13 cellular contexts compared by ENCODE assay signal in the genomic region with DNA sequence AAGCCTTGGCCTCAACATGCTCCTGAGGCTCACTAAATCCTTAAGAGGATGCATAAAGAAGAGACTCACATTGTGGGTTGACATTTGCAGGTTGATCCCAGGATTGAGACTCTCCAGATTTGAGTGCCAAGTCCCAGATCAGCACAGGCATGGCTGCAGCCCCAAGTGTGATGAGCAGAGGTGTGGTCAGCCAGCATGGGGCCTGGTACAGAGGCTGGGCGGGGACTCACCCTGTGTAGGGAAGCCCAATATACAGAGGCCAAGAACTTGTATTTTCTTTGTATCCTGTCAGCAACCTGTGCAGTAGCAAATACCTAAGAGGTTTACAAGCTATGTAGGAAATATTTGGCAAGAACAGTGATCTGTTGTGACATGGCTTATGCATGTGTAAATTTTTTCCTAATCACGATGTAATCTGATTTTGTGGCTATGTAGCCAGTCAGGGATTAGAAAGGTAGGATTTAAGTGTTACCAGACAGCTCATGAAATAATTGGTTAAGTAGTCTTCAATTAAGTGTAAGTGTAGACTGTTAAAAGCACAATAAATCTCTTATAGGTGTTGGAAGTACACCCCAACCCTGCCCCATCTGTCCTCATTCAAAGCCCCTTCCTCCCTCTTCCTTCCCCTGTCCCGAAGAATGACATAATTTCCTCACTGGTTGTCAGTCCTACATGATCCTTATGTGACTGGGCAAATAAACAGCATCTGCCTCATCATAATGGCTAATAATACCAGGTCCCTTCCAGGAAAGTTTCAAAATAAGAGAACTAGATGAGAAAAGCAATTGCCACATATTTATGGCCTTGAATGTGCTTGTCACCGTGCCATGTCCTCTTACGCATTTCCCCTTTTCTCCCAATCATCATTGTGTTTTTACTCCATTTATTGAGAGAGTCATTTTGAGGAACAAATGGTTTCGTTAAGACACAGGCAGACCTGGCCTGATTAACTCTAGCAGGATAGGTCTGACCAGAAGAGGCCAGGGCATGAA.
A peak's percentile ranks its signal among the peaks of the same experiment; 100 is the strongest.
DNase-seq lines count a peak whose midpoint lies in the region; ATAC-seq, FAIRE-seq and TF ChIP-seq lines count a peak whose summit lies in the region.
"Had no signal": no experiment of that assay in that cellular context is flagged by ENCODE, and none has a peak within 500 bp of the region (broad histone marks: within the 10 kb centered on the region; RNA-seq: fewer than 3 reads in every experiment).

No MANE protein-coding gene starts in this region.

- H4K20me1 ChIP-seq in HepG2 (ENCODE audit: insufficient read depth, low read length): no peaks in the 10 kb centered on the region

- CTCF ChIA-PET in HepG2 (lab: Yijun Ruan, JAX; ENCODE audit: low intra/inter-chr PET ratio, low total read pairs) (no interaction called here), Caco-2 (lab: Charles Lee) (no interaction called here)

- POLR2A ChIA-PET in HepG2 (lab: Yijun Ruan, JAX): no interaction called here
- POLR2A ChIA-PET in Caco-2 (lab: Charles Lee): no interaction called here

- H3K4me3 ChIP-seq in liver (ENCODE audit: low read depth in 1 of 3, low read length in 3 of 3) (no peak overlapping the region), HepG2 (replicated peaks in 1 of 3; ENCODE audit: insufficient read depth in 1 of 3, low read depth in 2 of 3, low read length in 3 of 3) (no peak overlapping the region), colonic mucosa (no peak overlapping the region), lung (no peak overlapping the region), Caco-2 (ENCODE audit: low read depth, low read length) (no peak overlapping the region)
- H3K4me3 ChIP-seq: SJSA1, tibial artery had no signal

- in situ Hi-C loops in HepG2 (cut with HindIII; ENCODE audit: extremely low pct_ligation_motif_present, low pct_unique_long_range_greater_than_20kb): no loop called here
- in situ Hi-C loops in GM13976 (cut with MboI; ENCODE audit: low sequenced_read_pairs, unreplicated experiment): no loop called here

- 62% methylated on average over 6 of the region's 6 CpGs for WGBS in liver
- WGBS in HepG2 (ENCODE audit: low lambda C conversion rate): 8% methylated on average over 6 of the region's 6 CpGs
- WGBS in lung, 2 donors: 27 to 46% methylated on average over 6 of the region's 6 CpGs

- intact Hi-C loops in HepG2 (cut with micrococcal nuclease; ENCODE audit: unreplicated experiment) (no loop called here), colonic mucosa (cut with DNase I) (no loop called here), Caco-2 (cut with micrococcal nuclease; ENCODE audit: unreplicated experiment) (no loop called here)

- DNase-seq in HepG2 (ENCODE audit: low spot score) (no peak), colonic mucosa (peak; percentile 24), lung (ENCODE audit: low spot score) (peak; percentile 37), GM13976 (ENCODE audit: low spot score) (no peak), HUDEP-2 (lab: John Stamatoyannopoulos, UW; ENCODE audit: unreplicated experiment in 76 of 76) (no peak), Caco-2 (no peak), DMS153 (lab: John Stamatoyannopoulos, UW) (no peak)
- DNase-seq: activated CD4-positive, CD25-positive, alpha-beta regulatory T cell treated with anti-CD3 and anti-CD28 coated beads, Interleukin-2, amount 50 U/mL, for 72 hours; endodermal cell had no signal

- no TSS peak for BruUV-seq in HepG2 (replicated peaks; lab: Mats Ljungman, UMichigan)
- no TSS peak for BruUV-seq in Caco-2 (replicated peaks; lab: Mats Ljungman, UMichigan)

- TF ChIP-seq CTCF in liver (IDR thresholded peaks at IDR 0.05; ENCODE audit: low read depth, low read length, missing input control) (no peak), HepG2 (CRISPR knock-in tag; IDR thresholded peaks at IDR 0.05) (no peak), colonic mucosa (IDR thresholded peaks at IDR 0.05) (no peak), lung (IDR thresholded peaks at IDR 0.05; ENCODE audit: control extremely low read depth, extremely low read depth) (no peak), GM13976 (IDR thresholded peaks at IDR 0.05; ENCODE audit: borderline replicate concordance, control extremely low read depth, extremely low read depth, insufficient read depth, missing control alignments) (no peak), Caco-2 (IDR thresholded peaks at IDR 0.05; ENCODE audit: insufficient read depth in 1 of 2, low read depth in 1 of 2, low read length in 1 of 2, severe bottlenecking in 1 of 2, unreplicated experiment in 1 of 2) (no peak)

- no peak overlapping the region for H3K4me3 Mint-ChIP-seq in Caco-2 (ENCODE audit: unreplicated experiment)
- H3K4me3 Mint-ChIP-seq: endodermal cell had no signal

- no peak overlapping the region for H3K9ac ChIP-seq in liver (ENCODE audit: low read depth in 1 of 2, low read length in 2 of 2)
- no peak overlapping the region for H3K9ac ChIP-seq in HepG2 (ENCODE audit: insufficient read depth, low read depth, low read length)
- no peak overlapping the region for H3K9ac ChIP-seq in colonic mucosa (ENCODE audit: low read depth in 2 of 2, low read length in 2 of 2)

- peak in 1 of 2 donors; percentile 30 for TF ChIP-seq RAD21 in liver (IDR thresholded peaks at IDR 0.05)
- no peak for TF ChIP-seq RAD21 in HepG2 (CRISPR knock-in tag; IDR thresholded peaks at IDR 0.05)

- H3K4me2 ChIP-seq in HepG2 (ENCODE audit: low read depth, low read length): no peak overlapping the region

- FAIRE-seq in HepG2 (lab: Jason Lieb, UNC): no peak
- FAIRE-seq: A204.1 had no signal

- no peaks in the 10 kb centered on the region for H3K79me2 ChIP-seq in HepG2 (ENCODE audit: insufficient read depth, low read length)

- H3K4me1 Mint-ChIP-seq in Caco-2 (ENCODE audit: low read depth, unreplicated experiment): no peaks in the 10 kb centered on the region
- H3K4me1 Mint-ChIP-seq: endodermal cell had no signal

- H3K27ac ChIP-seq in liver (ENCODE audit: low read depth in 1 of 2, low read length in 2 of 2): no peak overlapping the region
- H3K27ac ChIP-seq in HepG2 (ENCODE audit: extremely low read length, insufficient read depth, low read length): no peak overlapping the region
- no peak overlapping the region for H3K27ac ChIP-seq in colonic mucosa
- no peak overlapping the region for H3K27ac ChIP-seq in lung (ENCODE audit: low read depth in 1 of 2, low read length in 1 of 2)
- H3K27ac ChIP-seq: SJSA1, tibial artery had no signal

- TF ChIP-seq EP300 in HepG2 (IDR thresholded peaks at IDR 0.05; ENCODE audit: low read depth in 2 of 2, low read length in 2 of 2) (no peak), HepG2 (CRISPR knock-in tag; IDR thresholded peaks at IDR 0.05; ENCODE audit: borderline replicate concordance) (no peak)

- no peaks in the 10 kb centered on the region for H3K36me3 ChIP-seq in liver (ENCODE audit: control insufficient read depth in 4 of 4, insufficient read depth in 3 of 4, low read depth in 1 of 4, low read length in 3 of 4)
- no peaks in the 10 kb centered on the region for H3K36me3 ChIP-seq in HepG2 (replicated peaks in 1 of 2; ENCODE audit: control insufficient read depth in 1 of 2, insufficient read depth in 2 of 2, low read length in 2 of 2)
- H3K36me3 ChIP-seq in colonic mucosa: no peaks in the 10 kb centered on the region
- no peaks in the 10 kb centered on the region for H3K36me3 ChIP-seq in lung (ENCODE audit: control insufficient read depth in 2 of 2, insufficient read depth in 2 of 2, low read length in 2 of 2)
- H3K36me3 ChIP-seq in Caco-2 (ENCODE audit: control insufficient read depth, insufficient read depth, low read length): no peaks in the 10 kb centered on the region
- H3K36me3 ChIP-seq: SJSA1, tibial artery had no signal

- ATAC-seq in HepG2 (no peak), lung (ENCODE audit: insufficient read depth, low FRiP score) (peak; percentile 66)

- H3K36me3 Mint-ChIP-seq in Caco-2 (ENCODE audit: insufficient read depth, unreplicated experiment): no peaks in the 10 kb centered on the region

- H2AFZ ChIP-seq in HepG2 (ENCODE audit: low read length): no peak overlapping the region

- TF ChIP-seq POLR2A in HepG2 (IDR thresholded peaks at IDR 0.05; ENCODE audit: insufficient read depth in 1 of 2, low read depth in 2 of 2, low read length in 2 of 2): no peak

- no peaks in the 10 kb centered on the region for H3K9me3 Mint-ChIP-seq in Caco-2 (ENCODE audit: unreplicated experiment)

- no peaks in the 10 kb centered on the region for H3K9me3 ChIP-seq in liver (ENCODE audit: control insufficient read depth in 4 of 4, low read length in 3 of 4)
- no peaks in the 10 kb centered on the region for H3K9me3 ChIP-seq in HepG2 (ENCODE audit: low read length)
- no peaks in the 10 kb centered on the region for H3K9me3 ChIP-seq in colonic mucosa
- peaks cover 3% of the 10 kb centered on the region in 2 donors for H3K9me3 ChIP-seq in lung (ENCODE audit: control insufficient read depth in 2 of 2, insufficient read depth in 1 of 2, low read length in 1 of 2)
- no peaks in the 10 kb centered on the region for H3K9me3 ChIP-seq in Caco-2
- H3K9me3 ChIP-seq: SJSA1, tibial artery had no signal

- H3K27me3 Mint-ChIP-seq in Caco-2 (ENCODE audit: insufficient read depth, unreplicated experiment): no peaks in the 10 kb centered on the region

- no peaks in the 10 kb centered on the region for H3K4me1 ChIP-seq in liver (ENCODE audit: control insufficient read depth in 4 of 4, insufficient read depth in 4 of 4, low read length in 3 of 4)
- no peaks in the 10 kb centered on the region for H3K4me1 ChIP-seq in HepG2 (ENCODE audit: insufficient read depth, low read length)
- H3K4me1 ChIP-seq in colonic mucosa: no peaks in the 10 kb centered on the region
- no peaks in the 10 kb centered on the region for H3K4me1 ChIP-seq in lung (ENCODE audit: control insufficient read depth in 2 of 2, insufficient read depth in 2 of 2, low read length in 2 of 2)
- no peaks in the 10 kb centered on the region for H3K4me1 ChIP-seq in Caco-2
- H3K4me1 ChIP-seq: SJSA1, tibial artery had no signal

- H3K27ac Mint-ChIP-seq in Caco-2 (ENCODE audit: unreplicated experiment): no peak overlapping the region
- H3K27ac Mint-ChIP-seq: endodermal cell had no signal

- H3K27me3 ChIP-seq in liver (ENCODE audit: control insufficient read depth in 4 of 4, insufficient read depth in 4 of 4, low read length in 3 of 4) (no peaks in the 10 kb centered on the region), HepG2 (ENCODE audit: control insufficient read depth in 1 of 2, insufficient read depth in 2 of 2, low read length in 2 of 2) (no peaks in the 10 kb centered on the region), colonic mucosa (no peaks in the 10 kb centered on the region), lung (ENCODE audit: control insufficient read depth, insufficient read depth) (no peaks in the 10 kb centered on the region), Caco-2 (replicated peaks; ENCODE audit: control insufficient read depth, insufficient read depth, low read length) (no peaks in the 10 kb centered on the region; the same call in 1 of the 2 replicates)
- H3K27me3 ChIP-seq: SJSA1, tibial artery had no signal

TF ChIP-seq in liver, 16 proteins besides CTCF, POLR2A, EP300 and RAD21 (continues in another document):
- TF ChIP-seq RXRA (IDR thresholded peaks at IDR 0.05): peak in 1 of 2 donors; percentile 6
- peak; percentile 14 for TF ChIP-seq YY1 (IDR thresholded peaks at IDR 0.05)
- TF ChIP-seq JUND (IDR thresholded peaks at IDR 0.05): peak in 1 of 2 donors; percentile 11

Comparison
In these comparisons a context has a peak if more than half of its experiments do, and no peak if none do; other contexts are left out.
1. DNase-seq: peak in colonic mucosa (single experiment) and lung (single experiment); none in HepG2 (single experiment), GM13976 (single experiment), HUDEP-2 (0 of 76), Caco-2 (0 of 2) and DMS153 (single experiment).